In genomic region chr20:49581482-49581881, GRCh38 we compare ENCODE assay signal across 1 cellular context.
TF ChIP-seq lines count a peak whose summit lies in the region.

No MANE protein-coding gene starts in this region.

TF ChIP-seq in IMR-90, 13 proteins besides CTCF, POLR2A, EP300 and RAD21:
- TF ChIP-seq MAFK (IDR thresholded peaks at IDR 0.05; ENCODE audit: low read depth, low read length) (no peak), CEBPB (IDR thresholded peaks at IDR 0.05; ENCODE audit: low read depth, low read length) (no peak), MXI1 (IDR thresholded peaks at IDR 0.05; ENCODE audit: borderline replicate concordance, low read depth, low read length) (no peak), RCOR1 (IDR thresholded peaks at IDR 0.05; ENCODE audit: insufficient replicate concordance, low read length) (no peak), RFX5 (IDR thresholded peaks at IDR 0.05; ENCODE audit: low read depth, low read length) (no peak), FOS (IDR thresholded peaks at IDR 0.05; ENCODE audit: low read depth, low read length) (no peak), MAZ (IDR thresholded peaks at IDR 0.05; ENCODE audit: borderline replicate concordance, low read depth, low read length) (no peak), SMC3 (IDR thresholded peaks at IDR 0.05; ENCODE audit: low read depth, low read length) (no peak), CHD1 (IDR thresholded peaks at IDR 0.05; ENCODE audit: low read depth, low read length) (no peak)
